In the genomic region with DNA sequence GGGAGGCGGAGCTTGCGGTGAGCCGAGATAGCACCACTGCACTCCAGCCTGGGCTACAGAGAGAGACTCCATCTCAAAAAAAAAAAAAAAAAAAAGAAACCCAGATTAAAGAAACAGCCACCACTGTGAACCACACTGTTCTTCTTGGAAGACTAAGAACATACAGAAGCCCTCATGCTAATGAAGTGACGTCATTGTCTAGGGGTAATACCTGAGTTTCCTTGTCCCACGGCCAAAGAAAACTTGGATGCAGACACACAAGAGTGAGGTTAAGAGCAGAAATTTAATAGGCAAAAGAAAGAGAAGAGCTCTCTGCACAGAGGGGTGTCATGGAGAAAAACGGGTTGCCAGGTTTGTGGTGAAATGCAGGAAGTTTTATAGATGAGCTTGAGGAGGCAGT, we compare ENCODE assay signal across 2 cellular contexts.
TF ChIP-seq lines count a peak whose summit lies in the region.

No MANE protein-coding gene starts in this region.

TF ChIP-seq in HepG2, 621 proteins besides CTCF, POLR2A, EP300 and RAD21:
- TF ChIP-seq RFX1 (IDR thresholded peaks at IDR 0.05), result no peak
- TF ChIP-seq GPN1 (CRISPR knock-in tag; IDR thresholded peaks at IDR 0.05; ENCODE audit: borderline replicate concordance), result no peak
- TF ChIP-seq ATF7 (IDR thresholded peaks at IDR 0.05), result peak; percentile 93
- TF ChIP-seq ATF7 (CRISPR knock-in tag; IDR thresholded peaks at IDR 0.05), result no peak
- no peak for TF ChIP-seq RFXANK (CRISPR knock-in tag; IDR thresholded peaks at IDR 0.05)
- TF ChIP-seq CHD2 (IDR thresholded peaks at IDR 0.05; ENCODE audit: low read depth, low read length), result no peak
- TF ChIP-seq CREB1 (IDR thresholded peaks at IDR 0.05), result peak; percentile 83
- TF ChIP-seq CREB1 (CRISPR knock-in tag; IDR thresholded peaks at IDR 0.05), result no peak
TF ChIP-seq in HepG2: peak in this region for 2.

TF ChIP-seq in GM12878, 131 proteins besides CTCF, POLR2A, EP300 and RAD21:
- no peak for TF ChIP-seq SREBF1 (IDR thresholded peaks at IDR 0.05; ENCODE audit: low read length)
- TF ChIP-seq ATF7 (IDR thresholded peaks at IDR 0.05; ENCODE audit: low read depth), result 0 out of 2 replicates have a peak, but pooled peaks have one; percentile 24
TF ChIP-seq in GM12878: peak in this region for 1.
